In genomic region chr6:56691201-56691595, GRCh38 we compare ENCODE assay signal across 12 cellular contexts. TPM values are rescaled to one million over a fixed set of nuclear protein-coding genes. Genes with fewer than 3 reads are reported as not detected.
DNase-seq lines count a peak whose midpoint lies in the region; ATAC-seq and TF ChIP-seq lines count a peak whose summit lies in the region.
"Had no signal": no experiment of that assay in that cellular context is flagged by ENCODE, and none has a peak within 500 bp of the region (broad histone marks: within the 10 kb centered on the region; RNA-seq: fewer than 3 reads in every experiment).

No MANE protein-coding gene starts in this region.

- H3K4me3 ChIP-seq in RWPE2 (ENCODE audit: severe bottlenecking) (no peak overlapping the region), fibroblast of pulmonary artery (replicated peaks; ENCODE audit: low read depth, low read length) (peak overlapping the region; percentile 65), osteoblast (ENCODE audit: insufficient read depth, low read length) (peak overlapping the region; percentile 70)

- H3K4me2 ChIP-seq in osteoblast (ENCODE audit: insufficient read depth, low read length): peak overlapping the region; percentile 82

- H3K9me3 ChIP-seq in RWPE2 (ENCODE audit: severe bottlenecking): no peaks in the 10 kb centered on the region
- H3K9me3 ChIP-seq in osteoblast (ENCODE audit: low read depth, low read length): no peaks in the 10 kb centered on the region

- peak overlapping the region; percentile 85 for H3K27ac ChIP-seq in RWPE2 (ENCODE audit: poor library complexity, severe bottlenecking)
- peak overlapping the region; percentile 94 for H3K27ac ChIP-seq in osteoblast (ENCODE audit: low read depth, low read length)
- H3K27ac ChIP-seq: parathyroid adenoma, RWPE1 had no signal

- H3K36me3 ChIP-seq in RWPE2 (ENCODE audit: low read depth) (no peaks in the 10 kb centered on the region), osteoblast (ENCODE audit: insufficient read depth, low read length) (peaks cover 2% of the 10 kb centered on the region)

- TF ChIP-seq POLR2A in GM18505 (IDR thresholded peaks at IDR 0.05; ENCODE audit: borderline replicate concordance, extremely low read depth, insufficient read depth, insufficient read length): no peak

- H3K4me1 ChIP-seq in RWPE2 (ENCODE audit: insufficient read depth, poor library complexity, severe bottlenecking): peaks cover 76% of the 10 kb centered on the region
- H3K4me1 ChIP-seq in osteoblast (ENCODE audit: insufficient read depth, low read length): peaks cover 72% of the 10 kb centered on the region
- H3K4me1 ChIP-seq: parathyroid adenoma had no signal

- no peak overlapping the region for H2AFZ ChIP-seq in osteoblast (ENCODE audit: low read length)
- H2AFZ ChIP-seq: parathyroid adenoma had no signal

- H3K79me2 ChIP-seq in osteoblast (ENCODE audit: insufficient read depth, low read length): peaks cover 71% of the 10 kb centered on the region
- H3K79me2 ChIP-seq: parathyroid adenoma had no signal

- no peak for TF ChIP-seq CTCF in RWPE2 (IDR thresholded peaks at IDR 0.05; ENCODE audit: poor library complexity, severe bottlenecking)
- no peak for TF ChIP-seq CTCF in fibroblast of pulmonary artery (IDR thresholded peaks at IDR 0.05; ENCODE audit: low read length, missing control alignments)
- TF ChIP-seq CTCF in osteoblast (IDR thresholded peaks at IDR 0.05; ENCODE audit: extremely low read depth, low read depth, low read length): no peak

- H3K27me3 ChIP-seq in RWPE2 (ENCODE audit: insufficient read depth, poor library complexity, severe bottlenecking): no peaks in the 10 kb centered on the region
- no peaks in the 10 kb centered on the region for H3K27me3 ChIP-seq in osteoblast (ENCODE audit: insufficient read depth, low read length)

- ATAC-seq in RWPE2 (ENCODE audit: low read depth) (0 out of 3 replicates have a peak, but pooled peaks have one; percentile 4), GM18505 (IDR thresholded peaks at IDR 0.05; ENCODE audit: unreplicated experiment) (no peak), GM18870 (IDR thresholded peaks at IDR 0.05; ENCODE audit: unreplicated experiment) (no peak)

- in situ Hi-C loops in ACHN (cut with HindIII; ENCODE audit: low pct_ligation_motif_present, low pct_unique_long_range_greater_than_20kb, low sequenced_read_pairs): no loop called here

- DNase-seq in ACHN (peak; percentile 24), RWPE2 (ENCODE audit: low spot score) (no peak), fibroblast of pulmonary artery (ENCODE audit: low read depth) (no peak), osteoblast (ENCODE audit: insufficient read length, low spot score, missing footprints) (no peak), activated T-cell treated with anti-CD3 and anti-CD28 coated beads for 4 hours (no peak)
- no peak for DNase-seq in activated CD8-positive, alpha-beta memory T cell treated with anti-CD3 and anti-CD28 coated beads, Interleukin-2, amount 50 U/mL, for 48 hours
- DNase-seq: foreskin melanocyte, NCI-H2227 treated with DMSO at 0.1 percent for 48 hours had no signal

- no peaks in the 10 kb centered on the region for H4K20me1 ChIP-seq in osteoblast (ENCODE audit: insufficient read depth, low read length)

RNA-seq across cellular contexts. Expression of gene DST, which starts 48.5 kb away (rescaled TPM):
- total RNA-seq in osteoblast: 486 and 573 TPM in 2 replicates
